18 cellular contexts compared by ENCODE assay signal in genomic region chr5:56566374-56567249, GRCh38.
"Had no signal": no experiment of that assay in that cellular context is flagged by ENCODE, and none has a peak within 500 bp of the region (broad histone marks: within the 10 kb centered on the region; RNA-seq: fewer than 3 reads in every experiment).

No MANE protein-coding gene starts in this region.

- H3K4me1 Mint-ChIP-seq: neural crest cell had no signal

- DNase-seq: activated CD4-positive, alpha-beta T cell treated with anti-CD3 and anti-CD28 coated beads, Interleukin-2, amount 10 ng/mL, durations not matched to agents 24 days and 14 days; activated CD8-positive, alpha-beta T cell treated with anti-CD3 and anti-CD28 coated beads, Interleukin-2, amount 10 ng/mL, durations not matched to agents 7 days and 5 days; activated naive CD4-positive, alpha-beta T cell treated with anti-CD3 and anti-CD28 coated beads for 36 hours; activated T-cell treated with anti-CD3 and anti-CD28 coated beads, Interleukin-2, amount 50 U/mL, for 24 hours; caudate nucleus; dorsolateral prefrontal cortex; foreskin fibroblast; left cardiac atrium; lower lobe of right lung; T1000; uterus had no signal

- H3K9me3 Mint-ChIP-seq: activated CD4-positive, alpha-beta T cell treated with anti-CD3 and anti-CD28 coated beads, Interleukin-2, amount 10 ng/mL, durations not matched to agents 24 days and 14 days; activated naive CD4-positive, alpha-beta T cell treated with anti-CD3 and anti-CD28 coated beads for 36 hours; activated T-cell treated with anti-CD3 and anti-CD28 coated beads, Interleukin-2, amount 50 U/mL, for 24 hours; activated T-helper 2 cell treated with anti-CD3 and anti-CD28 coated beads, Interferon-gamma antibody, Interleukin-2, Interleukin-4, amounts not matched to agents 10 μg/mL and 5 μg/mL and 100 μg/mL, durations not matched to agents 14 hours and 24 hours and 36 hours; brain; neural crest cell; stimulated activated naive CD8-positive, alpha-beta T cell treated with anti-CD3 and anti-CD28 coated beads, Interleukin-15, Interleukin-2, amounts not matched to agents 100 ng/mL and 50 ng/mL, for 24 hours had no signal

- ATAC-seq: activated CD8-positive, alpha-beta T cell treated with anti-CD3 and anti-CD28 coated beads, Interleukin-2, amount 10 ng/mL, durations not matched to agents 7 days and 5 days had no signal

- H3K4me3 Mint-ChIP-seq: activated CD4-positive, alpha-beta T cell treated with anti-CD3 and anti-CD28 coated beads, Interleukin-2, amount 10 ng/mL, durations not matched to agents 24 days and 14 days; activated CD8-positive, alpha-beta T cell treated with anti-CD3 and anti-CD28 coated beads, Interleukin-2, amount 10 ng/mL, durations not matched to agents 7 days and 5 days; activated naive CD4-positive, alpha-beta T cell treated with anti-CD3 and anti-CD28 coated beads for 36 hours; activated T-cell treated with anti-CD3 and anti-CD28 coated beads, Interleukin-2, amount 50 U/mL, for 24 hours; brain; neural crest cell; stimulated activated naive CD8-positive, alpha-beta T cell treated with anti-CD3 and anti-CD28 coated beads, Interleukin-15, Interleukin-2, amounts not matched to agents 100 ng/mL and 50 ng/mL, for 24 hours had no signal

- H3K36me3 ChIP-seq: lower lobe of right lung, prostate gland, right atrium auricular region, tibial nerve, uterus had no signal

- H3K27ac ChIP-seq: dorsolateral prefrontal cortex, lower lobe of right lung, prostate gland, right atrium auricular region, tibial nerve, uterus had no signal

- H3K27me3 ChIP-seq: right atrium auricular region, tibial nerve, uterus had no signal

- H3K9me3 ChIP-seq: lower lobe of right lung, prostate gland, right atrium auricular region, tibial nerve, uterus had no signal

- H3K4me1 ChIP-seq: prostate gland, right atrium auricular region, uterus had no signal

- H3K27me3 Mint-ChIP-seq: activated T-cell treated with anti-CD3 and anti-CD28 coated beads, Interleukin-2, amount 50 U/mL, for 24 hours; brain had no signal

- H3K27ac Mint-ChIP-seq: activated CD4-positive, alpha-beta T cell treated with anti-CD3 and anti-CD28 coated beads, Interleukin-2, amount 10 ng/mL, durations not matched to agents 24 days and 14 days; activated CD8-positive, alpha-beta T cell treated with anti-CD3 and anti-CD28 coated beads, Interleukin-2, amount 10 ng/mL, durations not matched to agents 7 days and 5 days; activated naive CD4-positive, alpha-beta T cell treated with anti-CD3 and anti-CD28 coated beads for 36 hours; activated T-cell treated with anti-CD3 and anti-CD28 coated beads, Interleukin-2, amount 50 U/mL, for 24 hours; activated T-helper 2 cell treated with anti-CD3 and anti-CD28 coated beads, Interferon-gamma antibody, Interleukin-2, Interleukin-4, amounts not matched to agents 10 μg/mL and 5 μg/mL and 100 μg/mL, durations not matched to agents 14 hours and 24 hours and 36 hours; brain; stimulated activated naive CD8-positive, alpha-beta T cell treated with anti-CD3 and anti-CD28 coated beads, Interleukin-15, Interleukin-2, amounts not matched to agents 100 ng/mL and 50 ng/mL, for 24 hours had no signal

- H3K4me3 ChIP-seq: dorsolateral prefrontal cortex, lower lobe of right lung, prostate gland, right atrium auricular region, tibial nerve, uterus had no signal
